9 cellular contexts compared by ENCODE assay signal in genomic region chr9:92534199-92535159, GRCh38. TPM values are rescaled to one million over a fixed set of nuclear protein-coding genes. Genes with fewer than 3 reads are reported as not detected.
A peak's percentile ranks its signal among the peaks of the same experiment; 100 is the strongest.
DNase-seq lines count a peak whose midpoint lies in the region; ATAC-seq and TF ChIP-seq lines count a peak whose summit lies in the region.
"Had no signal": no experiment of that assay in that cellular context is flagged by ENCODE, and none has a peak within 500 bp of the region (broad histone marks: within the 10 kb centered on the region; RNA-seq: fewer than 3 reads in every experiment).

No MANE protein-coding gene starts in this region.

- peaks cover 14 to 50% (median 16%) of the 10 kb centered on the region in 10 experiments for H3K4me1 ChIP-seq in BLaER1 treated with 17β-estradiol and CSF1 and Interleukin-3, amounts not matched to agents 10 nM and 100 nM
- no peaks in the 10 kb centered on the region for H3K4me1 ChIP-seq in prostate gland (replicated peaks)
- peaks cover 0 to 15% (median 3%) of the 10 kb centered on the region in 4 donors for H3K4me1 ChIP-seq in sigmoid colon

- TF ChIP-seq EP300 in sigmoid colon (IDR thresholded peaks at IDR 0.05) = no peak

- H3K36me3 Mint-ChIP-seq in activated T-helper 17 cell treated with anti-CD3 and anti-CD28 coated beads, Interleukin-2, amount 50 U/mL, for 72 hours (ENCODE audit: low read depth) = no peaks in the 10 kb centered on the region

- peak; percentile 62 for ATAC-seq in HG02678 (IDR thresholded peaks at IDR 0.05; ENCODE audit: unreplicated experiment)
- peak; percentile 37 for ATAC-seq in activated T-helper 17 cell treated with anti-CD3 and anti-CD28 coated beads, Interleukin-2, amount 50 U/mL, for 72 hours (replicated peaks)
- no peak for ATAC-seq in GM18517 (IDR thresholded peaks at IDR 0.05; ENCODE audit: unreplicated experiment)

- no peaks in the 10 kb centered on the region for H3K27me3 ChIP-seq in BLaER1 treated with 17β-estradiol and CSF1 and Interleukin-3, amounts not matched to agents 10 nM and 100 nM
- H3K27me3 ChIP-seq in prostate gland (replicated peaks; ENCODE audit: insufficient read depth) = no peaks in the 10 kb centered on the region
- H3K27me3 ChIP-seq in sigmoid colon = no peaks in the 10 kb centered on the region

- 71% methylated on average over 4 of the region's 4 CpGs for WGBS in prostate gland
- 74 to 76% methylated on average over 4 of the region's 4 CpGs for WGBS in sigmoid colon, 2 donors

- intact Hi-C loops in prostate gland (cut with DNase I) (no loop called here), sigmoid colon (cut with DNase I) (no loop called here)

- peak overlapping the region; percentile 1 for H3K27ac Mint-ChIP-seq in activated T-helper 17 cell treated with anti-CD3 and anti-CD28 coated beads, Interleukin-2, amount 50 U/mL, for 72 hours

- peak overlapping the region in 5 of 11 experiments; percentile 3 to 53 (median 32); a peak in 4 of 22 replicates for H3K9ac ChIP-seq in BLaER1 treated with 17β-estradiol and CSF1 and Interleukin-3, amounts not matched to agents 10 nM and 100 nM

- peak overlapping the region in 3 of 10 experiments; percentile 20 to 21 (median 21); a peak in 3 of 20 replicates for H3K4me3 ChIP-seq in BLaER1 treated with 17β-estradiol and CSF1 and Interleukin-3, amounts not matched to agents 10 nM and 100 nM
- H3K4me3 ChIP-seq in prostate gland = no peak overlapping the region
- H3K4me3 ChIP-seq in sigmoid colon = peak overlapping the region in 2 of 4 donors; percentile 26 to 29

- no peak for TF ChIP-seq CTCF in prostate gland (IDR thresholded peaks at IDR 0.05)
- no peak for TF ChIP-seq CTCF in sigmoid colon (IDR thresholded peaks at IDR 0.05)

- TF ChIP-seq POLR2A in prostate gland (IDR thresholded peaks at IDR 0.05) (no peak), sigmoid colon (IDR thresholded peaks at IDR 0.05) (no peak)

- no peaks in the 10 kb centered on the region for H3K27me3 Mint-ChIP-seq in activated T-helper 17 cell treated with anti-CD3 and anti-CD28 coated beads, Interleukin-2, amount 50 U/mL, for 72 hours

- peak; percentile 17 for DNase-seq in myocyte (ENCODE audit: low read depth)
- no peak for DNase-seq in prostate gland (ENCODE audit: low spot score)
- DNase-seq in stimulated activated CD4-positive, alpha-beta T cell treated with anti-CD3 and anti-CD28 coated beads, Interleukin-12 subunit alpha, Interleukin-12 subunit beta, amount 100 ng/mL, for 4 hours = no peak
- DNase-seq in sigmoid colon = no peak

- peak overlapping the region; percentile 46 to 86 (median 69); a peak in 21 of 22 replicates for H3K4me2 ChIP-seq in BLaER1 treated with 17β-estradiol and CSF1 and Interleukin-3, amounts not matched to agents 10 nM and 100 nM

- no peaks in the 10 kb centered on the region for H4K20me1 ChIP-seq in BLaER1 treated with 17β-estradiol and CSF1 and Interleukin-3, amounts not matched to agents 10 nM and 100 nM

- H3K9me3 Mint-ChIP-seq in activated T-helper 17 cell treated with anti-CD3 and anti-CD28 coated beads, Interleukin-2, amount 50 U/mL, for 72 hours = no peaks in the 10 kb centered on the region

- peaks cover 9 to 29% (median 18%) of the 10 kb centered on the region in 11 experiments; a peak in 15 of 22 replicates for H3K9me3 ChIP-seq in BLaER1 treated with 17β-estradiol and CSF1 and Interleukin-3, amounts not matched to agents 10 nM and 100 nM (replicated peaks in 1 of 11)
- H3K9me3 ChIP-seq in prostate gland (no peaks in the 10 kb centered on the region), sigmoid colon (no peaks in the 10 kb centered on the region)

- H3K36me3 ChIP-seq in BLaER1 treated with 17β-estradiol and CSF1 and Interleukin-3, amounts not matched to agents 10 nM and 100 nM = peaks cover 0 to 6% (median 0%) of the 10 kb centered on the region in 11 experiments; a peak in 2 of 22 replicates
- H3K36me3 ChIP-seq in prostate gland (no peaks in the 10 kb centered on the region), sigmoid colon (no peaks in the 10 kb centered on the region)

- H3K4me1 Mint-ChIP-seq in activated T-helper 17 cell treated with anti-CD3 and anti-CD28 coated beads, Interleukin-2, amount 50 U/mL, for 72 hours = peaks cover 10% of the 10 kb centered on the region

- peak overlapping the region; percentile 30 for H3K4me3 Mint-ChIP-seq in activated T-helper 17 cell treated with anti-CD3 and anti-CD28 coated beads, Interleukin-2, amount 50 U/mL, for 72 hours

- peak overlapping the region in 10 of 11 experiments; percentile 27 to 71 (median 43); a peak in 18 of 22 replicates for H3K27ac ChIP-seq in BLaER1 treated with 17β-estradiol and CSF1 and Interleukin-3, amounts not matched to agents 10 nM and 100 nM
- H3K27ac ChIP-seq in prostate gland (no peak overlapping the region), sigmoid colon (peak overlapping the region in 2 of 4 donors; percentile 9 to 56)
- H3K27ac ChIP-seq: RWPE1 had no signal

RNA-seq across cellular contexts. Expression of gene ECM2, which starts 1.3 kb away (rescaled TPM):
- not detected for total RNA-seq in activated T-helper 17 cell treated with anti-CD3 and anti-CD28 coated beads, Interleukin-2, amount 50 U/mL, for 72 hours
- total RNA-seq in myocyte (11.2 and 11.8 TPM in 2 replicates), prostate gland (10 to 100 TPM in 1 of 2 donors, 1 to 10 TPM in 1; 2.6 to 14.1 TPM), sigmoid colon (10 to 100 TPM in 1 of 4 donors, 1 to 10 TPM in 3; 3.3 to 19.7 (median 7.8) TPM)
- 11.6 TPM for polyA plus RNA-seq in myocyte (2012)
- polyA plus RNA-seq in sigmoid colon = 1 to 10 TPM in 2 of 3 donors, not detected in 1; 1.2 to 1.7 TPM

RNA-seq across cellular contexts. Expression of gene ASPN, which starts 52.2 kb away (rescaled TPM):
- total RNA-seq in activated T-helper 17 cell treated with anti-CD3 and anti-CD28 coated beads, Interleukin-2, amount 50 U/mL, for 72 hours = not detected
- 0.19 TPM in 1 of 2 replicates, not detected in the other for total RNA-seq in myocyte
- 0.11 TPM for polyA plus RNA-seq in myocyte (2012)
- 1 to 10 TPM in 1 of 2 donors, under 1 TPM in 1; 0.68 to 1.8 TPM for total RNA-seq in prostate gland
- 10 to 100 TPM in 3 of 4 donors, 1 to 10 TPM in 1; 9.4 to 96.9 (median 20.2) TPM for total RNA-seq in sigmoid colon
- 1 to 10 TPM; 1.5 to 2.5 (median 1.8) TPM for polyA plus RNA-seq in sigmoid colon

Comparison
In these comparisons a context has a peak if more than half of its experiments do, and no peak if none do; other contexts are left out.
1. H3K27ac ChIP-seq: peak in BLaER1 treated with 17β-estradiol and CSF1 and Interleukin-3, amounts not matched to agents 10 nM and 100 nM (10 of 11); none in prostate gland (0 of 2).